Comparison of ENCODE assay signal across 8 cellular contexts in the genomic region with DNA sequence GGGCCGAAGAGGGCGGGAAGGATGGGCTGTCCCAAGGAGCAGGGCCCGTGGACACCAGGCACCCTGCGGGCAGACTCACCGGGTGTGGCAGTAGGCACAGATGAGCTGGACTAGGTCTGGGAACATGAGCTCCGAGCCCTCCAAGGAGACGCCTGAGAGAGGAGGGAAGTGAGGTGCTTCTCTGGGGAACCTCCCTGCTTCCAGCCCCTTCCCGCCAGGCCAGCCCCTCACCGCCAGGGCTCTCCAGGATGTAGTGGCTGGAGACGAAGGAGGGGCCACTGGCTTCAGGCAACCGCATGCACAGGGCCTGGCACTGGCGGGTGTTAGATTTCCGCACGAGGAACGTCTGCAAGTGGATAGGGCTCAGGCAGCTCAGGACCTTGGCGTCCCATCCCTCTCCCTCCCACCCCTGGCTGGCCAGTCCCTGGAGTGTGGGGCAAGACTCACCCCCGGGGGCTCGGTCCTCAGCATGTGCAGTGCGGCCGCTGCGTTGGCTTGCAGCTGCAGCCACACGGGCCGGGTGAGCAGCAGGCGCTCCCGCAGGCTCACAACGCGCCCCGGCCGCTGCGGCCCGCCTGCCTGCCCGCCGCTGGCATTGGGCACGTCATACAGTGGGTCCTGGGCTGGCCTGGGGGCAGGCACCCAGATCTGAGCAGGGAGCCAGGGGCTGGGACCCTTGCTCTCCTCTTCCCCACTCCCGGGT. TPM values are rescaled to one million over a fixed set of nuclear protein-coding genes. Genes with fewer than 3 reads are reported as not detected.
DNase-seq lines count a peak whose midpoint lies in the region; ATAC-seq and TF ChIP-seq lines count a peak whose summit lies in the region.

No MANE protein-coding gene starts in this region.

- ATAC-seq in SK-N-SH treated with all-trans-retinoic acid at 6 μM for 48 hours = peak; percentile 54
- ATAC-seq in HG02798 (IDR thresholded peaks at IDR 0.05; ENCODE audit: poor library complexity, unreplicated experiment) = no peak

- DNase-seq in DMS 273 (lab: John Stamatoyannopoulos, UW; ENCODE audit: unreplicated experiment) (peak; percentile 78), DMS 273 treated with DMSO at 0.1 percent for 48 hours (lab: John Stamatoyannopoulos, UW) (no peak), epithelial cell of prostate (ENCODE audit: low read depth, low spot score) (no peak), myocyte (ENCODE audit: low read depth) (peak; percentile 80), DMS153 treated with DMSO at 0.1 percent for 48 hours (lab: John Stamatoyannopoulos, UW; ENCODE audit: unreplicated experiment) (no peak), NCI-H82 (lab: John Stamatoyannopoulos, UW) (no peak)

- peak overlapping the region; percentile 95 for H3K27ac ChIP-seq in epithelial cell of prostate

TF ChIP-seq in SK-N-SH treated with all-trans-retinoic acid at 6 μM for 48 hours, 23 proteins besides CTCF, POLR2A, EP300 and RAD21:
- TF ChIP-seq TOX (CRISPR knock-in tag; IDR thresholded peaks at IDR 0.05; ENCODE audit: borderline replicate concordance) = no peak
- no peak for TF ChIP-seq ZC3H10 (CRISPR knock-in tag; IDR thresholded peaks at IDR 0.05)
- TF ChIP-seq ZNF8 (CRISPR knock-in tag; IDR thresholded peaks at IDR 0.05) = no peak
- TF ChIP-seq PPARA (CRISPR knock-in tag; IDR thresholded peaks at IDR 0.05; ENCODE audit: borderline replicate concordance) = no peak
- TF ChIP-seq OSR1 (CRISPR knock-in tag; IDR thresholded peaks at IDR 0.05) = no peak
- no peak for TF ChIP-seq ZNF70 (CRISPR knock-in tag; IDR thresholded peaks at IDR 0.05)
- no peak for TF ChIP-seq BACH2 (CRISPR knock-in tag; IDR thresholded peaks at IDR 0.05; ENCODE audit: borderline replicate concordance)
- TF ChIP-seq, protein P1, sequence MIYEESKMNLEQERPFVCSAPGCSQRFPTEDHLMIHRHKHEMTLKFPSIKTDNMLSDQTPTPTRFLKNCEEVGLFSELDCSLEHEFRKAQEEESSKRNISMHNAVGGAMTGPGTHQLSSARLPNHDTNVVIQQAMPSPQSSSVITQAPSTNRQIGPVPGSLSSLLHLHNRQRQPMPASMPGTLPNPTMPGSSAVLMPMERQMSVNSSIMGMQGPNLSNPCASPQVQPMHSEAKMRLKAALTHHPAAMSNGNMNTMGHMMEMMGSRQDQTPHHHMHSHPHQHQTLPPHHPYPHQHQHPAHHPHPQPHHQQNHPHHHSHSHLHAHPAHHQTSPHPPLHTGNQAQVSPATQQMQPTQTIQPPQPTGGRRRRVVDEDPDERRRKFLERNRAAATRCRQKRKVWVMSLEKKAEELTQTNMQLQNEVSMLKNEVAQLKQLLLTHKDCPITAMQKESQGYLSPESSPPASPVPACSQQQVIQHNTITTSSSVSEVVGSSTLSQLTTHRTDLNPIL (CRISPR knock-in tag; IDR thresholded peaks at IDR 0.05; ENCODE audit: low read depth) = no peak
- no peak for TF ChIP-seq ARNTL (CRISPR knock-in tag; IDR thresholded peaks at IDR 0.05; ENCODE audit: borderline replicate concordance, low read depth)
- TF ChIP-seq TCF4 (CRISPR knock-in tag; IDR thresholded peaks at IDR 0.05; ENCODE audit: borderline replicate concordance) = no peak
- TF ChIP-seq ZNF565 (CRISPR knock-in tag; conservative IDR thresholded peaks at IDR 0.05; ENCODE audit: low read depth) = no peak
TF ChIP-seq in SK-N-SH treated with all-trans-retinoic acid at 6 μM for 48 hours: peak in this region for 0.

RNA-seq across cellular contexts. Expression of a gene that starts 0.6 kb away (rescaled TPM):
- 32.3 and 43.9 TPM in 2 replicates for total RNA-seq in myocyte
- 5.7 TPM for polyA plus RNA-seq in myocyte (2012)

RNA-seq across cellular contexts. Expression of a gene that starts 9.2 kb away (rescaled TPM):
- total RNA-seq in myocyte = 45.9 and 56.1 TPM in 2 replicates
- polyA plus RNA-seq in myocyte (2012) = 39.2 TPM

RNA-seq across cellular contexts. Expression of a gene that starts 11.7 kb away (rescaled TPM):
- 60.3 and 69.3 TPM in 2 replicates for total RNA-seq in myocyte
- polyA plus RNA-seq in myocyte (2012) = 54.7 TPM

RNA-seq across cellular contexts. Expression of a gene that starts 18.8 kb away (rescaled TPM):
- total RNA-seq in myocyte = not detected in 2 replicates
- 0.05 TPM for polyA plus RNA-seq in myocyte (2012)

RNA-seq across cellular contexts. Expression of a gene that starts 35.9 kb away (rescaled TPM):
- 4.5 and 8.5 TPM in 2 replicates for total RNA-seq in myocyte
- polyA plus RNA-seq in myocyte (2012) = 0.79 TPM

Comparison
In these comparisons a context has a peak if more than half of its experiments do, and no peak if none do; other contexts are left out.
1. DNase-seq: peak in DMS 273 (single experiment) and myocyte (single experiment); none in DMS 273 treated with DMSO at 0.1 percent for 48 hours (single experiment), epithelial cell of prostate (single experiment), DMS153 treated with DMSO at 0.1 percent for 48 hours (single experiment) and NCI-H82 (single experiment).